Comparison of ENCODE assay signal across 10 cellular contexts in the genomic region with DNA sequence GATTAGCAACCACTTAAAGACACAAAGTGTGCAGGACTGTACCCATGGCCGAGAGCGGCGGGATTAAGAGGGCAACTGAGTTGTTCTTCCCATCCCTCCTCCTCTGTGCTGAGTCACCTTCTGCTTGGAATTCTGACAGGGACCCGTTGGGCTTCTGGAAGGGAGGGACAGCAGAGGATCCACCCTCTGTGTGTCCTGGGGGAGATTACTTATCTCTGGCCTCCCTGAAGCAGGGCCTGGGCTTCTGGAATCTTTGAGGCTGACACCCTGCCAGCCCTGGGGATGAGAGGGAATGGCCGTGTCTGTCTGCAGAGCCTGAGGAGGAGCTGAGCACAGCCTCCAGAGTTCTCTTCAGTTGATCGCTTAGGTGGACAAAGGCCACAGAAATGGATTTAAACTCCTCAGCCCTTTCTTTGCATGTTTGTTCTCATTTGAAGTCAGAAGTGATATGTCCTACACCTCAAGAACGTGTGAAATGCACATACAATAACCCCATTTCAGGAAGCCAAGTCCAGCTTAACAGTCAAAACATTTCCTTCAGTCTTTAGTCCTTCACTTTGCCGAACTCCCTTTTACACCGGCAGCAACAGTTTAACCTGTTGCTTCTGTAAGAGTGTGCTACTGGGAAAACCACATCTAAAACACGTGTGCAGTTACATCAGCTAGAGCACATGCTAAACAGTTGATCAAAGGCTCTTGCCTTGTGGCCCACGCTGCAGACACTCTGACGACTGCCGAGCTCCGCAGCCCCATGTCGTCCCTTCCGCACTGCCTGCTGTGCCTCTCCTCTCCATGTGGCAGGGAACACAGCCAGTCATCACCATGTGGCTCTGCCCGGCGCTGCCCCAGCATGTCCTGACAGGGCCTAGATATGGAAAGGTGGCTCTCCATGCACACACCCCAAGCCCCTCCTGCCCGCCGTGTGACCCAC. TPM values are rescaled to one million over a fixed set of nuclear protein-coding genes. Genes with fewer than 3 reads are reported as not detected.
A peak's percentile ranks its signal among the peaks of the same experiment; 100 is the strongest.
DNase-seq lines count a peak whose midpoint lies in the region; ATAC-seq and TF ChIP-seq lines count a peak whose summit lies in the region.
"Had no signal": no experiment of that assay in that cellular context is flagged by ENCODE, and none has a peak within 500 bp of the region (broad histone marks: within the 10 kb centered on the region; RNA-seq: fewer than 3 reads in every experiment).

No MANE protein-coding gene starts in this region.

- H3K9me3 ChIP-seq in BE2C (no peaks in the 10 kb centered on the region), sigmoid colon (no peaks in the 10 kb centered on the region), testis (no peaks in the 10 kb centered on the region)

- H3K27me3 ChIP-seq in BE2C (peaks cover 10% of the 10 kb centered on the region), sigmoid colon (peaks cover 0 to 3% (median 0%) of the 10 kb centered on the region in 3 donors), testis (no peaks in the 10 kb centered on the region)

- peaks cover 93% of the 10 kb centered on the region for H3K36me3 Mint-ChIP-seq in activated B cell treated with CpG ODN at 0.5 μM for 24 hours (ENCODE audit: low read depth)
- H3K36me3 Mint-ChIP-seq in activated naive CD4-positive, alpha-beta T cell treated with anti-CD3 and anti-CD28 coated beads, Interleukin-2, amount 50 U/mL, for 24 hours = peaks cover 38% of the 10 kb centered on the region

- WGBS in sigmoid colon, 2 donors = 64 to 68% methylated on average over 20 of the region's 20 CpGs
- WGBS in testis, 2 donors = 67 to 77% methylated on average over 19 to 20 of the region's 20 CpGs

- H3K27ac ChIP-seq in sigmoid colon (no peak overlapping the region), testis (no peak overlapping the region)

- peak; percentile 30 for DNase-seq in BE2C
- DNase-seq in activated B cell treated with CpG ODN at 0.5 μM for 24 hours = no peak
- DNase-seq in sigmoid colon = peak; percentile 59
- no peak for DNase-seq in DMS153 treated with DMSO at 0.1 percent for 48 hours (lab: John Stamatoyannopoulos, UW; ENCODE audit: unreplicated experiment)
- no peak for DNase-seq in testis
- DNase-seq: ACHN, hippocampal formation had no signal

- no peaks in the 10 kb centered on the region for H3K27me3 Mint-ChIP-seq in activated B cell treated with CpG ODN at 0.5 μM for 24 hours
- H3K27me3 Mint-ChIP-seq in activated naive CD4-positive, alpha-beta T cell treated with anti-CD3 and anti-CD28 coated beads, Interleukin-2, amount 50 U/mL, for 24 hours = no peaks in the 10 kb centered on the region

- TF ChIP-seq POLR2A in sigmoid colon (IDR thresholded peaks at IDR 0.05) (no peak), testis (IDR thresholded peaks at IDR 0.05) (no peak)

- H3K36me3 ChIP-seq in BE2C = no peaks in the 10 kb centered on the region
- no peaks in the 10 kb centered on the region for H3K36me3 ChIP-seq in sigmoid colon
- no peaks in the 10 kb centered on the region for H3K36me3 ChIP-seq in testis (ENCODE audit: low read depth, missing control alignments)

- TF ChIP-seq CTCF in BE2C (IDR thresholded peaks at IDR 0.05; ENCODE audit: low read depth, low read length) = no peak
- TF ChIP-seq CTCF in activated B cell treated with CpG ODN at 0.5 μM for 24 hours (IDR thresholded peaks at IDR 0.05) = no peak
- no peak for TF ChIP-seq CTCF in sigmoid colon (IDR thresholded peaks at IDR 0.05)
- TF ChIP-seq CTCF in testis (IDR thresholded peaks at IDR 0.05) = no peak

- H3K4me1 Mint-ChIP-seq in activated B cell treated with CpG ODN at 0.5 μM for 24 hours = peaks cover 93% of the 10 kb centered on the region
- H3K4me1 Mint-ChIP-seq in activated naive CD4-positive, alpha-beta T cell treated with anti-CD3 and anti-CD28 coated beads, Interleukin-2, amount 50 U/mL, for 24 hours = peaks cover 97% of the 10 kb centered on the region

- CTCF ChIA-PET in activated B cell treated with CpG ODN at 0.5 μM for 24 hours (lab: Charles Lee) = interaction anchor here (1.1 to 1.3 kb wide), 2 partner anchors 22 to 151 kb away, joined by 3 to 4 read pairs; no protein-coding TSS in a partner anchor

- H3K4me3 ChIP-seq in BE2C (ENCODE audit: low read depth, low read length) = no peak overlapping the region
- no peak overlapping the region for H3K4me3 ChIP-seq in sigmoid colon
- H3K4me3 ChIP-seq in testis = no peak overlapping the region

- H3K4me1 ChIP-seq in BE2C (no peaks in the 10 kb centered on the region), sigmoid colon (no peaks in the 10 kb centered on the region), testis (no peaks in the 10 kb centered on the region)

- ATAC-seq in activated B cell treated with CpG ODN at 0.5 μM for 24 hours (ENCODE audit: low read depth) (no peak), GM19452 (IDR thresholded peaks at IDR 0.05; ENCODE audit: unreplicated experiment) (no peak), GM21717 (IDR thresholded peaks at IDR 0.05; ENCODE audit: unreplicated experiment) (no peak)

- intact Hi-C loops in activated B cell treated with CpG ODN at 0.5 μM for 24 hours (cut with micrococcal nuclease) = no loop called here
- intact Hi-C loops in sigmoid colon (cut with DNase I) = no loop called here
- intact Hi-C loops in testis (cut with DNase I; ENCODE audit: low total_unique reads) = no loop called here

- POLR2A ChIA-PET in activated B cell treated with CpG ODN at 0.5 μM for 24 hours (lab: Charles Lee) = interaction anchor here (0.6 to 1.6 kb wide), 5 partner anchors 22 to 53 kb away, joined by 3 to 6 read pairs (median 4); no protein-coding TSS in a partner anchor

- no peaks in the 10 kb centered on the region for H3K9me3 Mint-ChIP-seq in activated B cell treated with CpG ODN at 0.5 μM for 24 hours
- H3K9me3 Mint-ChIP-seq in activated naive CD4-positive, alpha-beta T cell treated with anti-CD3 and anti-CD28 coated beads, Interleukin-2, amount 50 U/mL, for 24 hours = no peaks in the 10 kb centered on the region

- no peak for TF ChIP-seq EP300 in sigmoid colon (IDR thresholded peaks at IDR 0.05)

- H3K4me3 Mint-ChIP-seq in activated B cell treated with CpG ODN at 0.5 μM for 24 hours = no peak overlapping the region
- H3K4me3 Mint-ChIP-seq in activated naive CD4-positive, alpha-beta T cell treated with anti-CD3 and anti-CD28 coated beads, Interleukin-2, amount 50 U/mL, for 24 hours = peak overlapping the region; percentile 79

- H3K27ac Mint-ChIP-seq in activated B cell treated with CpG ODN at 0.5 μM for 24 hours = peak overlapping the region; percentile 80
- peak overlapping the region; percentile 99 for H3K27ac Mint-ChIP-seq in activated naive CD4-positive, alpha-beta T cell treated with anti-CD3 and anti-CD28 coated beads, Interleukin-2, amount 50 U/mL, for 24 hours

RNA-seq across cellular contexts. Expression of a gene that starts 55.7 kb away (rescaled TPM):
- not detected for polyA plus RNA-seq in BE2C (2012; ENCODE audit: insufficient read depth, insufficient read length, low read depth)
- total RNA-seq in activated B cell treated with CpG ODN at 0.5 μM for 24 hours (301 and 325 TPM in 2 replicates), sigmoid colon (10 to 100 TPM in 1 of 4 donors, 1 to 10 TPM in 3; 5.5 to 20.5 (median 7.6) TPM), testis (10 to 100 TPM in 1 of 2 donors, 1 to 10 TPM in 1; 9.9 to 10.4 TPM)
- polyA plus RNA-seq in sigmoid colon (10 to 100 TPM in 1 of 3 donors, 1 to 10 TPM in 2; 1.8 to 29.9 (median 1.8) TPM), testis (ENCODE audit: insufficient read depth, low read depth, low replicate concordance) (4.2 TPM)

Comparison
In these comparisons a context has a peak if more than half of its experiments do, and no peak if none do; other contexts are left out.
1. DNase-seq: peak in BE2C (single experiment) and sigmoid colon (single experiment); none in activated B cell treated with CpG ODN at 0.5 μM for 24 hours (single experiment), DMS153 treated with DMSO at 0.1 percent for 48 hours (single experiment) and testis (single experiment).
2. RNA of a gene that starts 55.7 kb away (total RNA-seq): 301 to 325 TPM in activated B cell treated with CpG ODN at 0.5 μM for 24 hours; 9.9 to 10.4 TPM in testis and 5.5 to 20.5 TPM in sigmoid colon; every median in the first group is over 10 times any median in the second.